In the genomic region with DNA sequence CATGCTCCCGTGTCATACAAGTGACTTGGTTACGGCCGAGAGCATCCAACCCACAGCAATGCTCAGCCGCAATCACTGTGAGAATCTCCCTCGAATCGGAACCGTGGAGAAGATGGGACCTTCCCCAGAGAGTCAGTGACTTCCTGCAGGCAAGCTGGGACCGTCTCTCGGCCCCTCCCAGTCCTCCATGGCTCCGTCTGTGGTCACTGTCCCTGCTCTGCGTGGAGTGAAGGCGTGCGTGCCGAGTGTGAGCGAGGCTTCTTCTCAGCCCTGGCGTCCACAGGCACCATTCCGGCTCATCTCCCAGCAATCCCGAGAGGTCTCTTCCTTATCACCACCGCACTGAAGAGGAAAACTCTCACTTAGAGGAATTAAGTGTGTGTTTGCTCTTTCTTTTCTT, we compare ENCODE assay signal across 28 cellular contexts.
DNase-seq lines count a peak whose midpoint lies in the region; ATAC-seq, FAIRE-seq and TF ChIP-seq lines count a peak whose summit lies in the region.
"Had no signal": no experiment of that assay in that cellular context is flagged by ENCODE, and none has a peak within 500 bp of the region (broad histone marks: within the 10 kb centered on the region; RNA-seq: fewer than 3 reads in every experiment).

No MANE protein-coding gene starts in this region.

- H3K27me3 Mint-ChIP-seq in WTC11 (ENCODE audit: low read depth), result no peaks in the 10 kb centered on the region
- H3K27me3 Mint-ChIP-seq: CD4-positive, alpha-beta T cell had no signal

- no peak for FAIRE-seq in H54 (lab: Jason Lieb, UNC)
- FAIRE-seq: GM18507 had no signal

- H3K4me3 ChIP-seq in left ventricle myocardium inferior (no peak overlapping the region), right atrium auricular region (no peak overlapping the region), lower lobe of right lung (no peak overlapping the region), esophagus squamous epithelium (no peak overlapping the region)
- H3K4me3 ChIP-seq: SK-N-MC had no signal

- H3K27ac ChIP-seq in left ventricle myocardium inferior (replicated peaks), result peak overlapping the region; percentile 21
- H3K27ac ChIP-seq in right atrium auricular region, result no peak overlapping the region
- no peak overlapping the region for H3K27ac ChIP-seq in lower lobe of right lung
- H3K27ac ChIP-seq in esophagus squamous epithelium, result no peak overlapping the region
- H3K27ac ChIP-seq: HL-60, RWPE1, SK-N-MC had no signal

- TF ChIP-seq POLR2A in H54 (IDR thresholded peaks at IDR 0.05; ENCODE audit: low read depth, low read length) (no peak), esophagus squamous epithelium (IDR thresholded peaks at IDR 0.05) (no peak)

- WGBS in esophagus squamous epithelium, 2 donors, result 88% methylated on average over 15 to 17 of the region's 19 CpGs

- peaks cover 38% of the 10 kb centered on the region for H3K4me1 ChIP-seq in left ventricle myocardium inferior
- peaks cover 0 to 18% of the 10 kb centered on the region in 2 donors for H3K4me1 ChIP-seq in right atrium auricular region
- H3K4me1 ChIP-seq in lower lobe of right lung, result peaks cover 15% of the 10 kb centered on the region
- peaks cover 0 to 17% (median 5%) of the 10 kb centered on the region in 3 donors for H3K4me1 ChIP-seq in esophagus squamous epithelium

- ATAC-seq in WTC11 (no peak), lower lobe of right lung (no peak)
- ATAC-seq: Panc1 had no signal

- no peak overlapping the region for H3K4me3 Mint-ChIP-seq in WTC11
- H3K4me3 Mint-ChIP-seq: CD4-positive, alpha-beta T cell had no signal

- intact Hi-C loops in left ventricle myocardium inferior (cut with micrococcal nuclease) (no loop called here), lower lobe of right lung (cut with DNase I) (no loop called here), esophagus squamous epithelium (cut with DNase I) (no loop called here)

- H3K36me3 ChIP-seq in left ventricle myocardium inferior (peaks cover 7% of the 10 kb centered on the region), right atrium auricular region (no peaks in the 10 kb centered on the region), lower lobe of right lung (peaks cover 10% of the 10 kb centered on the region), esophagus squamous epithelium (no peaks in the 10 kb centered on the region)

- H3K36me3 Mint-ChIP-seq in WTC11, result no peaks in the 10 kb centered on the region

- no peak for DNase-seq in left ventricle myocardium inferior
- no peak for DNase-seq in right atrium auricular region (ENCODE audit: low spot score)
- DNase-seq in WTC11 (ENCODE audit: low spot score), result no peak
- peak; percentile 24 for DNase-seq in lower lobe of right lung
- DNase-seq in H54 (ENCODE audit: insufficient read length, low spot score), result no peak
- no peak for DNase-seq in islet precursor cell
- DNase-seq in esophagus squamous epithelium (lab: John Stamatoyannopoulos, UW), result no peak
- DNase-seq: 8988T; ACHN; CD4-positive, alpha-beta T cell; COR-L47; DMS53; HCEC 1CT; Karpas-422; NCI-H1092; NCI-H1417 treated with DMSO at 0.1 percent for 48 hours; NCI-H187; NCI-H2081 treated with DMSO at 0.1 percent for 48 hours; NCI-H2171; NCI-H226; NCI-H510A; NCI-H69; SIG-M5 had no signal

- POLR2A ChIA-PET in WTC11 (lab: Charles Lee), result interaction anchor here (0.7 kb wide), 1 partner anchor 131 kb away, joined by 7 read pairs; no protein-coding TSS in a partner anchor

- H3K27ac Mint-ChIP-seq in WTC11, result peak overlapping the region; percentile 92
- H3K27ac Mint-ChIP-seq: CD4-positive, alpha-beta T cell had no signal

- TF ChIP-seq CTCF in left ventricle myocardium inferior (IDR thresholded peaks at IDR 0.05; ENCODE audit: borderline replicate concordance), result no peak
- no peak for TF ChIP-seq CTCF in right atrium auricular region (IDR thresholded peaks at IDR 0.05)
- TF ChIP-seq CTCF in WTC11 (IDR thresholded peaks at IDR 0.05), result no peak
- TF ChIP-seq CTCF in lower lobe of right lung (IDR thresholded peaks at IDR 0.05), result no peak
- TF ChIP-seq CTCF in esophagus squamous epithelium (IDR thresholded peaks at IDR 0.05), result no peak

- H3K9me3 ChIP-seq in left ventricle myocardium inferior (replicated peaks) (no peaks in the 10 kb centered on the region), right atrium auricular region (no peaks in the 10 kb centered on the region), lower lobe of right lung (no peaks in the 10 kb centered on the region), esophagus squamous epithelium (no peaks in the 10 kb centered on the region)

- CTCF ChIA-PET in WTC11 (lab: Charles Lee), result interaction anchor here (1.4 kb wide), 1 partner anchor 401 kb away, joined by 4 read pairs; no protein-coding TSS in a partner anchor

- H3K27me3 ChIP-seq in left ventricle myocardium inferior (ENCODE audit: low read depth) (no peaks in the 10 kb centered on the region), right atrium auricular region (no peaks in the 10 kb centered on the region), lower lobe of right lung (ENCODE audit: low read depth) (no peaks in the 10 kb centered on the region), esophagus squamous epithelium (no peaks in the 10 kb centered on the region)

- H3K9me3 Mint-ChIP-seq in WTC11, result no peaks in the 10 kb centered on the region
- H3K9me3 Mint-ChIP-seq: CD4-positive, alpha-beta T cell had no signal

- peaks cover 35% of the 10 kb centered on the region for H3K4me1 Mint-ChIP-seq in WTC11

TF ChIP-seq in WTC11, 78 proteins besides CTCF, POLR2A, EP300 and RAD21 (continues in another document):
- TF ChIP-seq, protein P1, sequence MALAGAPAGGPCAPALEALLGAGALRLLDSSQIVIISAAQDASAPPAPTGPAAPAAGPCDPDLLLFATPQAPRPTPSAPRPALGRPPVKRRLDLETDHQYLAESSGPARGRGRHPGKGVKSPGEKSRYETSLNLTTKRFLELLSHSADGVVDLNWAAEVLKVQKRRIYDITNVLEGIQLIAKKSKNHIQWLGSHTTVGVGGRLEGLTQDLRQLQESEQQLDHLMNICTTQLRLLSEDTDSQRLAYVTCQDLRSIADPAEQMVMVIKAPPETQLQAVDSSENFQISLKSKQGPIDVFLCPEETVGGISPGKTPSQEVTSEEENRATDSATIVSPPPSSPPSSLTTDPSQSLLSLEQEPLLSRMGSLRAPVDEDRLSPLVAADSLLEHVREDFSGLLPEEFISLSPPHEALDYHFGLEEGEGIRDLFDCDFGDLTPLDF (CRISPR knock-in tag; IDR thresholded peaks at IDR 0.05), result no peak
- TF ChIP-seq ZNF263 (CRISPR knock-in tag; IDR thresholded peaks at IDR 0.05; ENCODE audit: low read depth) (no peak), RORB (CRISPR knock-in tag; IDR thresholded peaks at IDR 0.05) (no peak), FOXP1 (CRISPR knock-in tag; IDR thresholded peaks at IDR 0.05; ENCODE audit: borderline replicate concordance) (no peak), NFATC4 (CRISPR knock-in tag; IDR thresholded peaks at IDR 0.05) (no peak), NR2C2 (CRISPR knock-in tag; IDR thresholded peaks at IDR 0.05) (no peak), FOXJ3 (CRISPR knock-in tag; IDR thresholded peaks at IDR 0.05; ENCODE audit: borderline replicate concordance) (no peak), SMAD3 (CRISPR knock-in tag; IDR thresholded peaks at IDR 0.05; ENCODE audit: borderline replicate concordance) (no peak), SOX15 (CRISPR knock-in tag; IDR thresholded peaks at IDR 0.05) (no peak), ZNF416 (CRISPR knock-in tag; IDR thresholded peaks at IDR 0.05) (no peak)
- TF ChIP-seq, protein P2, sequence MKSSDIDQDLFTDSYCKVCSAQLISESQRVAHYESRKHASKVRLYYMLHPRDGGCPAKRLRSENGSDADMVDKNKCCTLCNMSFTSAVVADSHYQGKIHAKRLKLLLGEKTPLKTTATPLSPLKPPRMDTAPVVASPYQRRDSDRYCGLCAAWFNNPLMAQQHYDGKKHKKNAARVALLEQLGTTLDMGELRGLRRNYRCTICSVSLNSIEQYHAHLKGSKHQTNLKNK (CRISPR knock-in tag; IDR thresholded peaks at IDR 0.05), result no peak
- TF ChIP-seq, protein P3, sequence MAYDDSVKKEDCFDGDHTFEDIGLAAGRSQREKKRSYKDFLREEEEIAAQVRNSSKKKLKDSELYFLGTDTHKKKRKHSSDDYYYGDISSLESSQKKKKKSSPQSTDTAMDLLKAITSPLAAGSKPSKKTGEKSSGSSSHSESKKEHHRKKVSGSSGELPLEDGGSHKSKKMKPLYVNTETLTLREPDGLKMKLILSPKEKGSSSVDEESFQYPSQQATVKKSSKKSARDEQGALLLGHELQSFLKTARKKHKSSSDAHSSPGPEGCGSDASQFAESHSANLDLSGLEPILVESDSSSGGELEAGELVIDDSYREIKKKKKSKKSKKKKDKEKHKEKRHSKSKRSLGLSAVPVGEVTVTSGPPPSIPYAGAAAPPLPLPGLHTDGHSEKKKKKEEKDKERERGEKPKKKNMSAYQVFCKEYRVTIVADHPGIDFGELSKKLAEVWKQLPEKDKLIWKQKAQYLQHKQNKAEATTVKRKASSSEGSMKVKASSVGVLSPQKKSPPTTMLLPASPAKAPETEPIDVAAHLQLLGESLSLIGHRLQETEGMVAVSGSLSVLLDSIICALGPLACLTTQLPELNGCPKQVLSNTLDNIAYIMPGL (CRISPR knock-in tag; IDR thresholded peaks at IDR 0.05), result no peak
- TF ChIP-seq, protein P4, sequence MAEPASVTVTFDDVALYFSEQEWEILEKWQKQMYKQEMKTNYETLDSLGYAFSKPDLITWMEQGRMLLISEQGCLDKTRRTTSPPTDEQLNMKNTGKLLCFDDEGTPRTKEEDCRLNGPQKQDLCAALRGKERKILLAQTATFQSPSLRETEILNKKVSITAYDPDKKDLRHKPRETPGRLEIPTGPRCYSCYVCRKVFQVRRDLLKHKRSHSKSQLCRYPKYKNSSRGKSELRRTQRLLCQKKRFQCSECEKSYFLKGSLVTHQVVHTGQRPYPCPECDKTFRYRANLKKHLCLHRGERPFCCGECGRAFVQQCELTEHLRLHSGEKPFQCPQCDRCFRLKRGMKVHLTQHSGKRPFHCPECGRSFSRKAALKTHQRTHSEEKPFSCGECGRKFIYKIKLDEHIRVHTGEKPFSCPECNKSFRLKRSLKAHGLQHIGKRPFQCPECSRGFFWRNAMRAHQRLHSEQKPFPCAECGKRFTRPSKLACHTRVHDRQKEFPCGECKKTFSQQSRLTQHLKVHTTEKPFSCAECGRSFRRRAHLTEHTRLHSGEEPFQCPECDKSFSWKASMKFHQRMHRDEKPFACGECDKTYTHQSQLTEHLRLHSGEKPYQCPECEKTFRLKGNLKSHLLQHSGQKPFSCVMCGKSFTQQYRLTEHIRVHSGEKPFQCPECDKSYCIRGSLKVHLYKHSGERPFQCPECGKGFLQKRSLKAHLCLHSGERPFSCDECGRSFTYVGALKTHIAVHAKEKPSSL (CRISPR knock-in tag; conservative IDR thresholded peaks at IDR 0.05), result no peak
